Comparison of ENCODE assay signal across 13 cellular contexts in genomic region chr5:136141561-136141960, GRCh38. TPM values are rescaled to one million over a fixed set of nuclear protein-coding genes. Genes with fewer than 3 reads are reported as not detected.
A peak's percentile ranks its signal among the peaks of the same experiment; 100 is the strongest.
DNase-seq lines count a peak whose midpoint lies in the region; ATAC-seq and TF ChIP-seq lines count a peak whose summit lies in the region.
"Had no signal": no experiment of that assay in that cellular context is flagged by ENCODE, and none has a peak within 500 bp of the region (broad histone marks: within the 10 kb centered on the region; RNA-seq: fewer than 3 reads in every experiment).

No MANE protein-coding gene starts in this region.

- no peak overlapping the region for H3K14ac ChIP-seq in mesenchymal stem cell (ENCODE audit: low read length in 2 of 2)

- H3K4me3 ChIP-seq in Loucy (ENCODE audit: low read length, poor library complexity, severe bottlenecking) = no peak overlapping the region
- no peak overlapping the region for H3K4me3 ChIP-seq in ascending aorta
- no peak overlapping the region for H3K4me3 ChIP-seq in mesenchymal stem cell (ENCODE audit: insufficient read depth in 1 of 2, low read depth in 1 of 2, low read length in 2 of 2)
- no peak overlapping the region for H3K4me3 ChIP-seq in CD8-positive, alpha-beta T cell (ENCODE audit: low read depth, low read length)
- H3K4me3 ChIP-seq: cardiac muscle cell, lower lobe of right lung, tibial artery had no signal

- no peak overlapping the region for H2BK12ac ChIP-seq in mesenchymal stem cell (ENCODE audit: low read length in 2 of 2)

- POLR2A ChIA-PET in CD8-positive, alpha-beta T cell (lab: Charles Lee) = interaction anchor here (1.5 kb wide), 1 partner anchor 8 kb away, joined by 5 read pairs; the partner anchor contains the start of gene SMAD5

- H3K4me3 Mint-ChIP-seq in CD8-positive, alpha-beta T cell = no peak overlapping the region
- no peak overlapping the region for H3K4me3 Mint-ChIP-seq in nephron progenitor cell

- DNase-seq in ascending aorta (ENCODE audit: low spot score in 2 of 2) = no peak
- DNase-seq in mesenchymal stem cell = no peak
- DNase-seq in CD8-positive, alpha-beta T cell = no peak
- DNase-seq in nephron progenitor cell = no peak
- DNase-seq: lower lobe of right lung, NCI-H345, posterior cingulate gyrus, tibial artery had no signal

- TF ChIP-seq CTCF in Loucy (conservative IDR thresholded peaks at IDR 0.05; ENCODE audit: low read length) = no peak
- no peak for TF ChIP-seq CTCF in ascending aorta (IDR thresholded peaks at IDR 0.05)
- TF ChIP-seq CTCF in CD8-positive, alpha-beta T cell (IDR thresholded peaks at IDR 0.05) = no peak
- no peak for TF ChIP-seq CTCF in nephron progenitor cell (IDR thresholded peaks at IDR 0.05)

- no peaks in the 10 kb centered on the region for H3K27me3 Mint-ChIP-seq in CD8-positive, alpha-beta T cell (ENCODE audit: low read depth)
- H3K27me3 Mint-ChIP-seq in nephron progenitor cell (ENCODE audit: low read depth, poor library complexity) = peaks cover 2% of the 10 kb centered on the region

- no peaks in the 10 kb centered on the region for H3K9me2 ChIP-seq in Loucy (replicated peaks; ENCODE audit: low read depth, low read length)

- no peak overlapping the region for H2BK120ac ChIP-seq in mesenchymal stem cell (ENCODE audit: low read depth, low read length)

- H3K4me2 ChIP-seq in Loucy (ENCODE audit: low read depth, low read length, poor library complexity, severe bottlenecking) (peak overlapping the region; percentile 68), mesenchymal stem cell (ENCODE audit: low read length, poor library complexity, severe bottlenecking) (no peak overlapping the region)

- H2AFZ ChIP-seq in Loucy (ENCODE audit: low read length) (no peak overlapping the region), mesenchymal stem cell (ENCODE audit: low read depth, low read length) (no peak overlapping the region)

- no peak overlapping the region for H3K27ac ChIP-seq in ascending aorta
- H3K27ac ChIP-seq in mesenchymal stem cell (ENCODE audit: low read length, poor library complexity, severe bottlenecking) = no peak overlapping the region
- H3K27ac ChIP-seq in CD8-positive, alpha-beta T cell (ENCODE audit: low read depth, low read length) = no peak overlapping the region
- H3K27ac ChIP-seq: cardiac muscle cell, lower lobe of right lung, tibial artery had no signal

- no peaks in the 10 kb centered on the region for H3K9me3 Mint-ChIP-seq in CD8-positive, alpha-beta T cell
- H3K9me3 Mint-ChIP-seq in nephron progenitor cell = no peaks in the 10 kb centered on the region

- no peaks in the 10 kb centered on the region for H3K79me1 ChIP-seq in mesenchymal stem cell (replicated peaks; ENCODE audit: low read length, poor library complexity, severe bottlenecking)

- no peak overlapping the region for H3K18ac ChIP-seq in mesenchymal stem cell (ENCODE audit: low read depth in 1 of 2, low read length in 2 of 2)

- H3K36me3 Mint-ChIP-seq in CD8-positive, alpha-beta T cell = no peaks in the 10 kb centered on the region
- H3K36me3 Mint-ChIP-seq in nephron progenitor cell (ENCODE audit: low read depth) = peaks cover 22% of the 10 kb centered on the region

- no peak overlapping the region for H4K8ac ChIP-seq in mesenchymal stem cell (ENCODE audit: low read length)

- no peaks in the 10 kb centered on the region for H3F3A ChIP-seq in Loucy (ENCODE audit: low read depth)

- peaks cover 99% of the 10 kb centered on the region for H3K79me2 ChIP-seq in Loucy (ENCODE audit: insufficient read depth, low read length)

- H3K4me1 ChIP-seq in Loucy (ENCODE audit: insufficient read depth, low read length, poor library complexity, severe bottlenecking) (peaks cover 43% of the 10 kb centered on the region), ascending aorta (peaks cover 2 to 24% of the 10 kb centered on the region in 2 donors), mesenchymal stem cell (ENCODE audit: control insufficient read depth, insufficient read depth, low read depth, low read length) (peaks cover 3% of the 10 kb centered on the region)
- H3K4me1 ChIP-seq in CD8-positive, alpha-beta T cell (ENCODE audit: insufficient read depth, low read length) = no peaks in the 10 kb centered on the region

- no peak overlapping the region for H2BK15ac ChIP-seq in mesenchymal stem cell (ENCODE audit: low read depth, poor library complexity, severe bottlenecking)

- peaks cover 31% of the 10 kb centered on the region for H3K4me1 Mint-ChIP-seq in CD8-positive, alpha-beta T cell (ENCODE audit: low read depth)
- H3K4me1 Mint-ChIP-seq in nephron progenitor cell = peaks cover 18% of the 10 kb centered on the region

- peak; percentile 82 for ATAC-seq in GM18508 (IDR thresholded peaks at IDR 0.05; ENCODE audit: insufficient read depth, unreplicated experiment)
- peak; percentile 81 for ATAC-seq in GM19467 (IDR thresholded peaks at IDR 0.05; ENCODE audit: unreplicated experiment)
- ATAC-seq in HG02943 (IDR thresholded peaks at IDR 0.05; ENCODE audit: low read depth, unreplicated experiment) = peak; percentile 68
- no peak for ATAC-seq in CD8-positive, alpha-beta T cell
- ATAC-seq: lower lobe of right lung had no signal

- H3K23ac ChIP-seq in mesenchymal stem cell (ENCODE audit: low read length in 2 of 2) = no peak overlapping the region

- H3K27me3 ChIP-seq in Loucy (ENCODE audit: insufficient read depth, low read length, poor library complexity, severe bottlenecking) (no peaks in the 10 kb centered on the region), ascending aorta (no peaks in the 10 kb centered on the region), mesenchymal stem cell (ENCODE audit: control insufficient read depth in 1 of 2, insufficient read depth in 1 of 2, low read length in 2 of 2) (no peaks in the 10 kb centered on the region)
- no peaks in the 10 kb centered on the region for H3K27me3 ChIP-seq in CD8-positive, alpha-beta T cell (ENCODE audit: insufficient read depth, low read length)
- H3K27me3 ChIP-seq: cardiac muscle cell, tibial artery had no signal

- H3K36me3 ChIP-seq in Loucy (ENCODE audit: insufficient read depth, low read length) (no peaks in the 10 kb centered on the region), ascending aorta (no peaks in the 10 kb centered on the region), mesenchymal stem cell (ENCODE audit: control insufficient read depth in 1 of 2, insufficient read depth in 2 of 2, low read depth in 1 of 2, low read length in 2 of 2) (no peaks in the 10 kb centered on the region)
- no peaks in the 10 kb centered on the region for H3K36me3 ChIP-seq in CD8-positive, alpha-beta T cell (ENCODE audit: insufficient read depth, low read length)
- H3K36me3 ChIP-seq: cardiac muscle cell, lower lobe of right lung, tibial artery had no signal

- H3K9ac ChIP-seq in Loucy (ENCODE audit: low read depth, low read length, poor library complexity, severe bottlenecking) (no peak overlapping the region), mesenchymal stem cell (ENCODE audit: low read length) (no peak overlapping the region)

- no peak overlapping the region for H4K91ac ChIP-seq in mesenchymal stem cell (ENCODE audit: low read length)

- H2AK5ac ChIP-seq in mesenchymal stem cell (ENCODE audit: low read length, severe bottlenecking) = no peak overlapping the region

- H4K20me1 ChIP-seq in Loucy (ENCODE audit: insufficient read depth, low read length, poor library complexity, severe bottlenecking) = peaks cover 92% of the 10 kb centered on the region

- CTCF ChIA-PET in CD8-positive, alpha-beta T cell (lab: Charles Lee) = interaction anchor here (1.1 kb wide), 1 partner anchor 250 kb away, joined by 3 read pairs; no protein-coding TSS in a partner anchor

- H3K9me3 ChIP-seq in Loucy (ENCODE audit: insufficient read depth, low read depth, low read length) = no peaks in the 10 kb centered on the region
- H3K9me3 ChIP-seq in ascending aorta = no peaks in the 10 kb centered on the region
- H3K9me3 ChIP-seq in mesenchymal stem cell (ENCODE audit: control insufficient read depth, low read length) = no peaks in the 10 kb centered on the region
- no peaks in the 10 kb centered on the region for H3K9me3 ChIP-seq in CD8-positive, alpha-beta T cell (ENCODE audit: low read length)
- H3K9me3 ChIP-seq: lower lobe of right lung, tibial artery had no signal

- intact Hi-C loops in ascending aorta (cut with DNase I) = no loop called here
- intact Hi-C loops in CD8-positive, alpha-beta T cell (cut with DNase I, micrococcal nuclease) = no loop called here

- no peak overlapping the region for H2BK5ac ChIP-seq in mesenchymal stem cell (ENCODE audit: low read depth, low read length, poor library complexity, severe bottlenecking)

- no peak overlapping the region for H3K27ac Mint-ChIP-seq in CD8-positive, alpha-beta T cell
- no peak overlapping the region for H3K27ac Mint-ChIP-seq in nephron progenitor cell

- no peak overlapping the region for H3K4ac ChIP-seq in mesenchymal stem cell (ENCODE audit: low read depth in 1 of 2, low read length in 2 of 2)

RNA-seq across cellular contexts. Expression of gene SMAD5, which starts 8.9 kb away (rescaled TPM):
- total RNA-seq in ascending aorta = 23.8 TPM
- polyA plus RNA-seq in mesenchymal stem cell (2013, experiment 1 of 2) = 20.6 TPM
- 21.7 TPM for polyA plus RNA-seq in mesenchymal stem cell (2013, experiment 2 of 2)
- 10 to 100 TPM; 11.8 to 13.0 TPM for total RNA-seq in CD8-positive, alpha-beta T cell

RNA-seq across cellular contexts. Expression of gene SMIM32, which starts 51.4 kb away (rescaled TPM):
- total RNA-seq in ascending aorta = not detected
- polyA plus RNA-seq in mesenchymal stem cell (2013, experiment 1 of 2) = not detected
- polyA plus RNA-seq in mesenchymal stem cell (2013, experiment 2 of 2) = not detected
- not detected for total RNA-seq in CD8-positive, alpha-beta T cell
- total RNA-seq: lower lobe of right lung had no signal
- polyA plus RNA-seq: cardiac muscle cell had no signal
